4 cellular contexts compared by ENCODE assay signal in genomic region chr1:68476626-68477025, GRCh38. TPM values are rescaled to one million over a fixed set of nuclear protein-coding genes. Genes with fewer than 3 reads are reported as not detected.
"Had no signal": no experiment of that assay in that cellular context is flagged by ENCODE, and none has a peak within 500 bp of the region (broad histone marks: within the 10 kb centered on the region; RNA-seq: fewer than 3 reads in every experiment).

No MANE protein-coding gene starts in this region.

RNA-seq across cellular contexts. Expression of gene RPE65, which starts 26.9 kb away (rescaled TPM):
- total RNA-seq: K562, M059J, SK-MEL-5 had no signal
- polyA plus RNA-seq: IgD-negative memory B cell had no signal
